Comparison of ENCODE assay signal across 9 cellular contexts in genomic region chr5:73399761-73400160, GRCh38.
"Had no signal": no experiment of that assay in that cellular context is flagged by ENCODE, and none has a peak within 500 bp of the region (broad histone marks: within the 10 kb centered on the region; RNA-seq: fewer than 3 reads in every experiment).

No MANE protein-coding gene starts in this region.

- H3K27ac ChIP-seq: GM23248, KMS-11 had no signal

- H3K9me3 ChIP-seq: HAP-1 had no signal

- DNase-seq: GM23248, GOT3, H7, HFFc6, IMR-90, Karpas-422, KBM-7 had no signal

- H2AFZ ChIP-seq: GM23248 had no signal

- H3K36me3 ChIP-seq: HAP-1 had no signal

- H3K27ac Mint-ChIP-seq: HFFc6 had no signal

- H3K4me3 Mint-ChIP-seq: HFFc6 had no signal

- H3K4me3 ChIP-seq: GM23248, HAP-1 had no signal

- H3K4me2 ChIP-seq: KMS-11 had no signal

- H3K9me3 Mint-ChIP-seq: HFFc6 had no signal

- H3K9ac ChIP-seq: GM23248, KMS-11 had no signal
